ENCODE assay signal across 8 cellular contexts in genomic region chr5:59380350-59380951, GRCh38.
DNase-seq lines count a peak whose midpoint lies in the region; ATAC-seq and TF ChIP-seq lines count a peak whose summit lies in the region.

No MANE protein-coding gene starts in this region.

- DNase-seq in ACHN (peak; percentile 76), GM06990 (ENCODE audit: extremely low read depth, insufficient read length) (peak; percentile 35), H9 (no peak), Kasumi-1 (lab: John Stamatoyannopoulos, UW) (peak; percentile 84 to 90), RWPE2 (ENCODE audit: low spot score) (no peak), dorsolateral prefrontal cortex (no peak), midbrain (lab: John Stamatoyannopoulos, UW) (peak; percentile 88), nucleus accumbens (lab: John Stamatoyannopoulos, UW) (no peak)

- H3K4me3 Mint-ChIP-seq in H9, result no peak overlapping the region

- no peak overlapping the region for H4K8ac ChIP-seq in H9 (replicated peaks; ENCODE audit: insufficient read length, low read depth, low read length)

- H3K27ac ChIP-seq in H9 (ENCODE audit: insufficient read length, low read depth, low read length) (no peak overlapping the region), RWPE2 (ENCODE audit: poor library complexity, severe bottlenecking) (no peak overlapping the region), dorsolateral prefrontal cortex (peak overlapping the region in 5 of 59 donors; percentile 0 to 68 (median 10))

- no peak overlapping the region for H3K14ac ChIP-seq in H9 (ENCODE audit: insufficient read depth, low read length)

- H2BK20ac ChIP-seq in H9 (ENCODE audit: low read depth, low read length, poor library complexity, severe bottlenecking), result no peak overlapping the region

- H3K79me1 ChIP-seq in H9 (ENCODE audit: insufficient read depth, low read depth, low read length, poor library complexity, severe bottlenecking), result no peaks in the 10 kb centered on the region

- H3K4me2 ChIP-seq in H9 (ENCODE audit: insufficient read depth, insufficient read length, low read length), result no peak overlapping the region

- H3T11ph ChIP-seq in H9 (ENCODE audit: low read length), result no peak overlapping the region

- intact Hi-C loops in dorsolateral prefrontal cortex (cut with DNase I), result loop anchor here in 1 of 2 donors (5.0 to 10.0 kb wide), 2 partner anchors 193 to 414 kb away; no protein-coding TSS in a partner anchor

- no peak overlapping the region for H2BK15ac ChIP-seq in H9 (ENCODE audit: low read depth, low read length)

- H3K23me2 ChIP-seq in H9 (ENCODE audit: insufficient read length, low read depth, low read length, poor library complexity, severe bottlenecking), result no peaks in the 10 kb centered on the region

- H3K9me3 Mint-ChIP-seq in H9, result peaks cover 0 to 4% of the 10 kb centered on the region in 2 experiments; a peak in 1 of 5 replicates

- H3K36me3 ChIP-seq in GM06990 (ENCODE audit: control insufficient read depth, insufficient read depth, low read length), result no peaks in the 10 kb centered on the region
- H3K36me3 ChIP-seq in RWPE2 (ENCODE audit: low read depth), result no peaks in the 10 kb centered on the region

- no peaks in the 10 kb centered on the region; a peak in 3 of 7 replicates for H3K36me3 Mint-ChIP-seq in H9 (ENCODE audit: insufficient read depth in 1 of 3, low read depth in 3 of 3)

- H3K4me3 ChIP-seq in GM06990 (replicated peaks; ENCODE audit: low read depth, low read length) (no peak overlapping the region), RWPE2 (ENCODE audit: severe bottlenecking) (no peak overlapping the region), dorsolateral prefrontal cortex (peak overlapping the region in 1 of 59 donors; percentile 27)

- no peaks in the 10 kb centered on the region for H3K79me2 ChIP-seq in H9 (ENCODE audit: insufficient read depth, low read length)

- H2AK5ac ChIP-seq in H9 (ENCODE audit: insufficient read length, low read length), result no peak overlapping the region

- no peak overlapping the region for H3K4ac ChIP-seq in H9 (ENCODE audit: low read depth, low read length)

- H3K4me1 Mint-ChIP-seq in H9, result 0 out of 4 replicates have a peak, but pooled peaks cover 0 to 2% of the 10 kb centered on the region in 2 experiments

- H3K56ac ChIP-seq in H9 (ENCODE audit: insufficient read length, low read depth, low read length), result no peak overlapping the region

- peak; percentile 68 for ATAC-seq in RWPE2 (ENCODE audit: low read depth)

- no peaks in the 10 kb centered on the region for H4K20me1 ChIP-seq in H9 (ENCODE audit: control insufficient read depth, insufficient read depth, insufficient read length)

- no peak overlapping the region for H2BK120ac ChIP-seq in H9 (ENCODE audit: low read depth, low read length, poor library complexity, severe bottlenecking)

- in situ Hi-C loops in ACHN (cut with HindIII; ENCODE audit: low pct_ligation_motif_present, low pct_unique_long_range_greater_than_20kb, low sequenced_read_pairs), result no loop called here

- H3K27me3 ChIP-seq in GM06990 (replicated peaks; ENCODE audit: control insufficient read depth, insufficient read depth, low read length) (no peaks in the 10 kb centered on the region), H9 (ENCODE audit: insufficient read depth, low read length) (no peaks in the 10 kb centered on the region), RWPE2 (ENCODE audit: insufficient read depth, poor library complexity, severe bottlenecking) (no peaks in the 10 kb centered on the region), dorsolateral prefrontal cortex (no peaks in the 10 kb centered on the region)

- no peak overlapping the region for H3K27ac Mint-ChIP-seq in H9

- H4K91ac ChIP-seq in H9 (ENCODE audit: insufficient read length, low read depth, low read length), result no peak overlapping the region

- no peaks in the 10 kb centered on the region for H3K9me3 ChIP-seq in H9 (ENCODE audit: control insufficient read depth, low read depth, low read length)
- no peaks in the 10 kb centered on the region for H3K9me3 ChIP-seq in RWPE2 (ENCODE audit: severe bottlenecking)

- H3K23ac ChIP-seq in H9 (ENCODE audit: insufficient read length, low read depth, low read length), result no peak overlapping the region

- TF ChIP-seq CTCF in GM06990 (IDR thresholded peaks at IDR 0.05; ENCODE audit: insufficient read depth, low read length, poor library complexity, severe bottlenecking) (no peak), H9 (conservative IDR thresholded peaks at IDR 0.05) (peak; percentile 61), RWPE2 (IDR thresholded peaks at IDR 0.05; ENCODE audit: poor library complexity, severe bottlenecking) (peak; percentile 87), dorsolateral prefrontal cortex (IDR thresholded peaks at IDR 0.05 in 54 of 56, conservative IDR thresholded peaks at IDR 0.05 in 2 of 56; ENCODE audit: low read depth in 1 of 56, partially characterized antibody in 56 of 56) (peak in 55 of 56 donors; percentile 46 to 83 (median 72))

- H2BK12ac ChIP-seq in H9 (ENCODE audit: insufficient read length, low read depth, low read length), result no peak overlapping the region

- H3K18ac ChIP-seq in H9 (ENCODE audit: insufficient read length, low read depth, low read length), result no peak overlapping the region

- H4K5ac ChIP-seq in H9 (ENCODE audit: insufficient read length, low read depth, low read length), result no peak overlapping the region

- no peak overlapping the region for H2AFZ ChIP-seq in H9 (ENCODE audit: low read length)

- H2BK5ac ChIP-seq in H9 (ENCODE audit: insufficient read length, low read length), result no peak overlapping the region

- H3K4me1 ChIP-seq in H9 (ENCODE audit: insufficient read depth, low read length), result no peaks in the 10 kb centered on the region
- H3K4me1 ChIP-seq in RWPE2 (ENCODE audit: insufficient read depth, poor library complexity, severe bottlenecking), result no peaks in the 10 kb centered on the region

- H3K9ac ChIP-seq in H9 (ENCODE audit: extremely low read depth, insufficient read length, low read length), result no peak overlapping the region

- no peaks in the 10 kb centered on the region; the same call in 1 of the 2 replicates for H3K27me3 Mint-ChIP-seq in H9 (ENCODE audit: low read depth)

- no CpG with 5 or more reads among the region's 1 CpG for WGBS in H9 (ENCODE audit: extremely low coverage, insufficient read length, low lambda C conversion rate)

Comparison
In these comparisons a context has a peak if more than half of its experiments do, and no peak if none do; other contexts are left out.
1. DNase-seq: peak in ACHN (single experiment), GM06990 (single experiment), Kasumi-1 (2 of 2) and midbrain (single experiment); none in H9 (single experiment), RWPE2 (single experiment), dorsolateral prefrontal cortex (0 of 10) and nucleus accumbens (0 of 56).